ENCODE assay signal across 8 cellular contexts in genomic region chr2:113211226-113212105, GRCh38. TPM values are rescaled to one million over a fixed set of nuclear protein-coding genes. Genes with fewer than 3 reads are reported as not detected.
DNase-seq lines count a peak whose midpoint lies in the region; ATAC-seq and TF ChIP-seq lines count a peak whose summit lies in the region.

No MANE protein-coding gene starts in this region.

- no peak overlapping the region for H3K4me3 ChIP-seq in mucosa of descending colon

- H3K9me3 ChIP-seq in mucosa of descending colon, result no peaks in the 10 kb centered on the region

- peak; percentile 62 for DNase-seq in 8988T
- DNase-seq in LoVo (ENCODE audit: low spot score), result peak; percentile 59
- DNase-seq in epidermal melanocyte (ENCODE audit: insufficient read length, low spot score), result peak; percentile 33
- no peak for DNase-seq in mucosa of descending colon
- no peak for DNase-seq in inferior parietal cortex (ENCODE audit: extremely low spot score)
- no peak for DNase-seq in occipital lobe (lab: John Stamatoyannopoulos, UW)
- no peak for DNase-seq in putamen (ENCODE audit: low spot score)

- peaks cover 10% of the 10 kb centered on the region for H3K4me1 ChIP-seq in mucosa of descending colon (ENCODE audit: low read depth)

- intact Hi-C loops in mucosa of descending colon (cut with DNase I, micrococcal nuclease), result no loop called here

- TF ChIP-seq CTCF in mucosa of descending colon (IDR thresholded peaks at IDR 0.05), result no peak

- no peaks in the 10 kb centered on the region for H3K36me3 ChIP-seq in mucosa of descending colon (ENCODE audit: low read depth)

- ATAC-seq in mucosa of descending colon (peak; percentile 54), HG03469 (IDR thresholded peaks at IDR 0.05; ENCODE audit: unreplicated experiment) (no peak)

RNA-seq across cellular contexts. Expression of gene PSD4, which starts 37.7 kb away (rescaled TPM):
- total RNA-seq in mucosa of descending colon (10 to 100 TPM; 40.8 to 91.3 (median 64.4) TPM), occipital lobe (4.2 TPM)

Comparison
In these comparisons a context has a peak if more than half of its experiments do, and no peak if none do; other contexts are left out.
1. DNase-seq: peak in 8988T (single experiment), LoVo (single experiment) and epidermal melanocyte (single experiment); none in mucosa of descending colon (0 of 3), inferior parietal cortex (single experiment), occipital lobe (single experiment) and putamen (single experiment).